In genomic region chr7:105934577-105935185, GRCh38 we compare ENCODE assay signal across 8 cellular contexts. TPM values are rescaled to one million over a fixed set of nuclear protein-coding genes. Genes with fewer than 3 reads are reported as not detected.
DNase-seq lines count a peak whose midpoint lies in the region; ATAC-seq, FAIRE-seq and TF ChIP-seq lines count a peak whose summit lies in the region.

No MANE protein-coding gene starts in this region.

- TF ChIP-seq POLR2A in H1 (IDR thresholded peaks at IDR 0.05; ENCODE audit: control extremely low read depth in 1 of 2, low read depth in 2 of 2, low read length in 2 of 2), result no peak

- peak overlapping the region; percentile 68; the same call in 1 of the 2 replicates for H2BK20ac ChIP-seq in H1 (ENCODE audit: low read length)

- no peak overlapping the region for H3K14ac ChIP-seq in H1 (ENCODE audit: insufficient read length)

- H4K8ac ChIP-seq in H1 (ENCODE audit: extremely low read depth, insufficient read depth, low read length), result no peak overlapping the region

- H3K27ac Mint-ChIP-seq in CD4-positive, alpha-beta T cell, result no peak overlapping the region

- H3K4me1 Mint-ChIP-seq in CD4-positive, alpha-beta T cell (ENCODE audit: low read depth), result peaks cover 24% of the 10 kb centered on the region

- TF ChIP-seq RAD21 in H1 (IDR thresholded peaks at IDR 0.05 in 1 of 2, conservative IDR thresholded peaks at IDR 0.05 in 1 of 2; ENCODE audit: low read depth in 2 of 2, low read length in 2 of 2), result peak; percentile 91 to 94

- no peak overlapping the region for H2BK120ac ChIP-seq in H1 (replicated peaks; ENCODE audit: low read depth, low read length)

- intact Hi-C loops in Right ventricle myocardium inferior (cut with DNase I) (loop anchor here (1.0 to 2.0 kb wide), 3 partner anchors 44 to 108 kb away; no protein-coding TSS in a partner anchor), cardiac septum (cut with DNase I) (loop anchor here (2.0 kb wide), 1 partner anchor 108 kb away; no protein-coding TSS in a partner anchor)
- intact Hi-C loops in CD4-positive, alpha-beta T cell (cut with DNase I, micrococcal nuclease), result loop anchor here in 1 of 2 experiments (1.0 to 5.0 kb wide), 3 partner anchors 58 to 172 kb away; no protein-coding TSS in a partner anchor

- no peak overlapping the region for H3K18ac ChIP-seq in H1 (ENCODE audit: extremely low read depth, low read length)

- no peak overlapping the region for H3K4me3 ChIP-seq in H1 (ENCODE audit: extremely low read depth in 1 of 4, insufficient read depth in 2 of 4, low read depth in 3 of 4, low read length in 4 of 4)
- no peak overlapping the region for H3K4me3 ChIP-seq in muscle layer of duodenum (ENCODE audit: low read depth in 1 of 2, low read length in 2 of 2)

- H3K27me3 Mint-ChIP-seq in CD4-positive, alpha-beta T cell, result no peaks in the 10 kb centered on the region

- no peak overlapping the region for H3K4ac ChIP-seq in H1 (replicated peaks; ENCODE audit: insufficient read length, low read depth, low read length)

- no peak overlapping the region for H3K23ac ChIP-seq in H1 (ENCODE audit: insufficient read length)

- no peak overlapping the region for H2AK5ac ChIP-seq in H1 (ENCODE audit: low read depth, low read length)

- no peaks in the 10 kb centered on the region for H3K79me1 ChIP-seq in H1 (ENCODE audit: low read depth, low read length)

- H4K20me1 ChIP-seq in H1 (replicated peaks in 1 of 2; ENCODE audit: control insufficient read depth in 1 of 2, insufficient read depth in 2 of 2, low read length in 2 of 2), result no peaks in the 10 kb centered on the region

- CTCF ChIA-PET in H1 (lab: Charles Lee; ENCODE audit: partially characterized antibody), result interaction anchor here (0.7 to 5.4 kb wide), 67 partner anchors 8 to 433 kb away, joined by 3 to 119 read pairs (median 5); partner anchors contain the start of gene CDHR3
- CTCF ChIA-PET in CD4-positive, alpha-beta T cell (lab: Charles Lee), result interaction anchor here (0.7 to 1.1 kb wide), 2 partner anchors 48 to 109 kb away, joined by 3 read pairs; no protein-coding TSS in a partner anchor

- H3K27ac ChIP-seq in H1 (ENCODE audit: low read depth, low read length) (no peak overlapping the region), muscle layer of duodenum (ENCODE audit: low read length) (peak overlapping the region; percentile 42)
- no peak overlapping the region for H3K27ac ChIP-seq in CD4-positive, alpha-beta T cell (ENCODE audit: low read depth, low read length)

- H3K4me2 ChIP-seq in H1 (ENCODE audit: insufficient read depth in 1 of 2, low read depth in 2 of 2, low read length in 2 of 2), result no peak overlapping the region

- no peak overlapping the region for H3K4me3 Mint-ChIP-seq in CD4-positive, alpha-beta T cell

- FAIRE-seq in H1 (lab: Jason Lieb, UNC), result no peak

- ATAC-seq in Right ventricle myocardium inferior (peak; percentile 88), GM19324 (IDR thresholded peaks at IDR 0.05; ENCODE audit: low FRiP score, unreplicated experiment) (no peak), GM18868 (IDR thresholded peaks at IDR 0.05; ENCODE audit: unreplicated experiment) (no peak)
- ATAC-seq in CD4-positive, alpha-beta T cell (ENCODE audit: poor library complexity), result no peak

- POLR2A ChIA-PET in H1 (lab: Charles Lee; ENCODE audit: partially characterized antibody), result interaction anchor here (0.7 to 1.3 kb wide), 3 partner anchors 56 to 75 kb away, joined by 3 to 5 read pairs (median 3); no protein-coding TSS in a partner anchor
- POLR2A ChIA-PET in CD4-positive, alpha-beta T cell (lab: Charles Lee), result interaction anchor here (0.6 to 1.4 kb wide), 3 partner anchors 42 to 95 kb away, joined by 3 to 5 read pairs (median 3); no protein-coding TSS in a partner anchor

- 88% methylated on average over 7 of the region's 7 CpGs; no CpG with 5 or more reads in 1 of the 2 experiments for WGBS in H1 (ENCODE audit: extremely low coverage in 1 of 2, insufficient coverage in 1 of 2, insufficient read length in 1 of 2, insufficient replicate concordance in 2 of 2, low coverage in 1 of 2, low lambda C conversion rate in 2 of 2, missing lambda C conversion rate in 1 of 2), 2 experiments

- H3K4me1 ChIP-seq in H1 (replicated peaks in 1 of 4; ENCODE audit: control insufficient read depth in 3 of 4, insufficient read depth in 4 of 4, low read length in 3 of 4), result peaks cover 0 to 4% (median under 1%) of the 10 kb centered on the region in 4 experiments; a peak in 2 of 7 replicates
- peaks cover 0 to 4% of the 10 kb centered on the region in 2 donors for H3K4me1 ChIP-seq in muscle layer of duodenum (ENCODE audit: control insufficient read depth in 1 of 2, insufficient read depth in 2 of 2, low read length in 2 of 2)

- no peaks in the 10 kb centered on the region for H3K79me2 ChIP-seq in H1 (ENCODE audit: control insufficient read depth in 1 of 2, insufficient read depth in 2 of 2, low read length in 2 of 2)

- H4K5ac ChIP-seq in H1 (ENCODE audit: insufficient read length, low read depth, low read length), result no peak overlapping the region

- no peak overlapping the region for H3K56ac ChIP-seq in H1 (replicated peaks; ENCODE audit: insufficient read length, low read depth, low read length)

- H3K9ac ChIP-seq in H1 (replicated peaks in 1 of 4; ENCODE audit: extremely low read depth in 1 of 4, low read depth in 3 of 4, low read length in 3 of 4), result no peak overlapping the region

- peak overlapping the region; percentile 45 for H4K91ac ChIP-seq in H1 (replicated peaks; ENCODE audit: insufficient read length, low read length)

- no peaks in the 10 kb centered on the region; the same call in 1 of the 2 replicates for H3K23me2 ChIP-seq in H1 (ENCODE audit: low read depth, low read length)

- H2BK12ac ChIP-seq in H1 (ENCODE audit: low read depth, low read length), result no peak overlapping the region

- no peak overlapping the region for H2AFZ ChIP-seq in H1 (ENCODE audit: low read length)

- H2BK5ac ChIP-seq in H1 (ENCODE audit: low read depth, low read length), result no peak overlapping the region

- TF ChIP-seq EP300 in H1 (IDR thresholded peaks at IDR 0.05; ENCODE audit: borderline replicate concordance in 1 of 2, low read depth in 2 of 2, low read length in 2 of 2), result no peak

- H2BK15ac ChIP-seq in H1 (ENCODE audit: low read length), result no peak overlapping the region

- no peaks in the 10 kb centered on the region for H3K36me3 Mint-ChIP-seq in CD4-positive, alpha-beta T cell (ENCODE audit: low read depth)

- TF ChIP-seq CTCF in H1 (IDR thresholded peaks at IDR 0.05; ENCODE audit: control extremely low read depth in 1 of 3, insufficient read depth in 1 of 3, low read depth in 1 of 3, low read length in 3 of 3), result peak; percentile 48 to 80 (median 78)
- TF ChIP-seq CTCF in CD4-positive, alpha-beta T cell (IDR thresholded peaks at IDR 0.05), result no peak

- H3K27me3 ChIP-seq in H1 (replicated peaks in 1 of 4; ENCODE audit: control insufficient read depth in 3 of 4, extremely low read depth in 1 of 4, insufficient read depth in 3 of 4, low read length in 3 of 4) (no peaks in the 10 kb centered on the region), muscle layer of duodenum (ENCODE audit: low read depth, low read length) (no peaks in the 10 kb centered on the region)
- H3K27me3 ChIP-seq in CD4-positive, alpha-beta T cell (ENCODE audit: control insufficient read depth, insufficient read depth, low read length), result no peaks in the 10 kb centered on the region

- H3K36me3 ChIP-seq in H1 (ENCODE audit: control insufficient read depth in 2 of 4, insufficient read depth in 4 of 4, low read length in 3 of 4) (no peaks in the 10 kb centered on the region), muscle layer of duodenum (ENCODE audit: control insufficient read depth in 1 of 2, insufficient read depth in 2 of 2, low read length in 2 of 2) (no peaks in the 10 kb centered on the region)

- H3K9me3 ChIP-seq in H1 (ENCODE audit: insufficient read depth in 2 of 2, low read depth in 1 of 2, low read length in 1 of 2), result no peaks in the 10 kb centered on the region
- no peaks in the 10 kb centered on the region for H3K9me3 ChIP-seq in muscle layer of duodenum (ENCODE audit: control insufficient read depth in 1 of 2, low read length in 2 of 2)
- H3K9me3 ChIP-seq in CD4-positive, alpha-beta T cell (ENCODE audit: control insufficient read depth, low read length), result no peaks in the 10 kb centered on the region

- no peak for DNase-seq in Right ventricle myocardium inferior (ENCODE audit: missing footprints)
- DNase-seq in cardiac septum (ENCODE audit: low spot score), result no peak
- peak; percentile 49 to 82 for DNase-seq in NCI-H526 (lab: John Stamatoyannopoulos, UW)
- DNase-seq in H1 (ENCODE audit: low read depth in 1 of 2, low spot score in 2 of 2), result peak in 1 of 2 experiments; percentile 38
- DNase-seq in CD4-positive, alpha-beta T cell, result no peak

- H3K9me3 Mint-ChIP-seq in CD4-positive, alpha-beta T cell, result no peaks in the 10 kb centered on the region

TF ChIP-seq in H1, 55 proteins besides CTCF, POLR2A, EP300 and RAD21 (continues in another document):
- TF ChIP-seq EGR1 (IDR thresholded peaks at IDR 0.05; ENCODE audit: borderline replicate concordance, low read depth, low read length) (no peak), RNF2 (IDR thresholded peaks at IDR 0.05; ENCODE audit: borderline replicate concordance, low read depth, low read length, missing control alignments, poor library complexity, severe bottlenecking) (no peak), RFX5 (IDR thresholded peaks at IDR 0.05; ENCODE audit: borderline replicate concordance, low read depth, low read length) (no peak)

RNA-seq across cellular contexts. Expression of gene CDHR3, which starts 28.4 kb away (rescaled TPM):
- total RNA-seq in Right ventricle myocardium inferior (3.6 TPM), cardiac septum (0.62 TPM)
- 5.9 and 6.4 TPM in 2 replicates for total RNA-seq in H1 (2021; fragmentation: NEBNext Ultra II Directional; extraction: Animal tissue kit (Norgen Biotek cat#: 25700))
- 6.8 and 8.0 TPM in 2 replicates for polyA plus RNA-seq in H1 (2011; rRNA removed)
- polyA plus RNA-seq in H1 (2011; cell fraction: cytosol; rRNA removed), result 7.8 TPM
- polyA plus RNA-seq in H1 (2011; cell fraction: nucleus; rRNA removed), result 16.2 TPM
- polyA plus RNA-seq in H1 (2012, experiment 1 of 2), result 6.7 to 8.7 TPM (median 8.4 TPM) in 4 replicates
- 2.2 TPM for polyA plus RNA-seq in H1 (2012, experiment 2 of 2)
- 4.2 TPM for polyA plus RNA-seq in H1 (2013, experiment 1 of 2)
- polyA plus RNA-seq in H1 (2013, experiment 2 of 2), result 5.1 TPM
- 7.2 and 13.7 TPM in 2 replicates for polyA minus RNA-seq in H1 (2011; rRNA and poly(A)+ RNA removed)
- 5.9 TPM for polyA minus RNA-seq in H1 (2011; cell fraction: cytosol; rRNA and poly(A)+ RNA removed)
- polyA minus RNA-seq in H1 (2011; cell fraction: nucleus; rRNA and poly(A)+ RNA removed), result 24.5 TPM
- total RNA-seq in CD4-positive, alpha-beta T cell, result 10 to 100 TPM; 10.3 to 12.2 TPM

RNA-seq across cellular contexts. Expression of gene ATXN7L1, which starts 58.3 kb away (rescaled TPM):
- total RNA-seq in Right ventricle myocardium inferior (6.7 TPM), cardiac septum (5.5 TPM)
- total RNA-seq in H1 (2021; fragmentation: NEBNext Ultra II Directional; extraction: Animal tissue kit (Norgen Biotek cat#: 25700)), result 34.0 and 34.5 TPM in 2 replicates
- 13.0 and 14.3 TPM in 2 replicates for polyA plus RNA-seq in H1 (2011; rRNA removed)
- polyA plus RNA-seq in H1 (2011; cell fraction: cytosol; rRNA removed), result 8.8 TPM
- polyA plus RNA-seq in H1 (2011; cell fraction: nucleus; rRNA removed), result 18.9 TPM
- 25.9 to 30.4 TPM (median 28.8 TPM) in 4 replicates for polyA plus RNA-seq in H1 (2012, experiment 1 of 2)
- 9.3 TPM for polyA plus RNA-seq in H1 (2012, experiment 2 of 2)
- 32.2 TPM for polyA plus RNA-seq in H1 (2013, experiment 1 of 2)
- 31.1 TPM for polyA plus RNA-seq in H1 (2013, experiment 2 of 2)
- 19.2 and 23.2 TPM in 2 replicates for polyA minus RNA-seq in H1 (2011; rRNA and poly(A)+ RNA removed)
- 16.1 TPM for polyA minus RNA-seq in H1 (2011; cell fraction: cytosol; rRNA and poly(A)+ RNA removed)
- polyA minus RNA-seq in H1 (2011; cell fraction: nucleus; rRNA and poly(A)+ RNA removed), result 54.9 TPM
- 10 to 100 TPM; 27.3 to 29.2 TPM for total RNA-seq in CD4-positive, alpha-beta T cell

Comparison
In these comparisons a context has a peak if more than half of its experiments do, and no peak if none do; other contexts are left out.
1. DNase-seq: peak in NCI-H526 (2 of 2); none in Right ventricle myocardium inferior (single experiment), cardiac septum (single experiment) and CD4-positive, alpha-beta T cell (0 of 10).